In genomic region chr12:57455374-57456144, GRCh38 we compare ENCODE assay signal across 9 cellular contexts. TPM values are rescaled to one million over a fixed set of nuclear protein-coding genes. Genes with fewer than 3 reads are reported as not detected.
DNase-seq lines count a peak whose midpoint lies in the region; ATAC-seq and TF ChIP-seq lines count a peak whose summit lies in the region.
"Had no signal": no experiment of that assay in that cellular context is flagged by ENCODE, and none has a peak within 500 bp of the region (broad histone marks: within the 10 kb centered on the region; RNA-seq: fewer than 3 reads in every experiment).

No MANE protein-coding gene starts in this region.

- H3K36me3 ChIP-seq in psoas muscle (ENCODE audit: insufficient read depth in 1 of 2, low read depth in 1 of 2) = no peaks in the 10 kb centered on the region

- DNase-seq in T-helper 2 cell treated with Interferon-gamma antibody and Interleukin-4, amounts not matched to agents 5 μg/mL and 100 μg/mL, for 36 hours (ENCODE audit: low spot score) = no peak
- no peak for DNase-seq in T-helper 2 cell
- peak; percentile 94 for DNase-seq in NCI-H69 (lab: John Stamatoyannopoulos, UW)
- DNase-seq in choroid plexus epithelial cell (ENCODE audit: low read depth) = no peak
- peak; percentile 45 to 59 for DNase-seq in psoas muscle
- no peak for DNase-seq in DMS79 (lab: John Stamatoyannopoulos, UW)
- DNase-seq in stimulated activated CD4-positive, alpha-beta T cell treated with anti-CD3 and anti-CD28 coated beads, Interleukin-1b, Interleukin-23, amount 100 ng/mL, for 48 hours = no peak
- no peak for DNase-seq in NCI-H446 treated with DMSO at 0.1 percent for 48 hours (lab: John Stamatoyannopoulos, UW)

- peak overlapping the region; percentile 27 for H3K4me3 ChIP-seq in choroid plexus epithelial cell (ENCODE audit: low read depth, low read length)
- H3K4me3 ChIP-seq in psoas muscle = peak overlapping the region; percentile 34

- TF ChIP-seq CTCF in choroid plexus epithelial cell (conservative IDR thresholded peaks at IDR 0.05; ENCODE audit: low read depth, low read length) (no peak), psoas muscle (IDR thresholded peaks at IDR 0.05) (no peak)

- peaks cover 35% of the 10 kb centered on the region for H3K4me1 ChIP-seq in psoas muscle

- WGBS in psoas muscle, 3 donors = 23 to 29% (median 27%) methylated on average over 10 of the region's 10 CpGs

- peak overlapping the region; percentile 41 for H3K27ac Mint-ChIP-seq in T-helper 2 cell treated with Interferon-gamma antibody and Interleukin-4, amounts not matched to agents 5 μg/mL and 100 μg/mL, for 36 hours

- peaks cover 0 to 3% (median 0%) of the 10 kb centered on the region in 3 donors for H3K27me3 ChIP-seq in psoas muscle (ENCODE audit: insufficient read depth in 3 of 3, low read length in 2 of 3)

- H3K9me3 ChIP-seq in psoas muscle = no peaks in the 10 kb centered on the region

- peak; percentile 26 to 56 (median 48) for ATAC-seq in psoas muscle

- peak overlapping the region; percentile 65 for H3K27ac ChIP-seq in psoas muscle
- H3K27ac ChIP-seq: C4-2B had no signal

- peaks cover 25% of the 10 kb centered on the region for H3K4me1 Mint-ChIP-seq in T-helper 2 cell treated with Interferon-gamma antibody and Interleukin-4, amounts not matched to agents 5 μg/mL and 100 μg/mL, for 36 hours (ENCODE audit: low read depth)

- H3K27me3 Mint-ChIP-seq in T-helper 2 cell treated with Interferon-gamma antibody and Interleukin-4, amounts not matched to agents 5 μg/mL and 100 μg/mL, for 36 hours (ENCODE audit: low read depth) = peaks cover 5% of the 10 kb centered on the region

- no peaks in the 10 kb centered on the region for H3K36me3 Mint-ChIP-seq in T-helper 2 cell treated with Interferon-gamma antibody and Interleukin-4, amounts not matched to agents 5 μg/mL and 100 μg/mL, for 36 hours (ENCODE audit: low read depth)

- no peaks in the 10 kb centered on the region for H3K9me3 Mint-ChIP-seq in T-helper 2 cell treated with Interferon-gamma antibody and Interleukin-4, amounts not matched to agents 5 μg/mL and 100 μg/mL, for 36 hours

- peak overlapping the region; percentile 72 for H3K4me3 Mint-ChIP-seq in T-helper 2 cell treated with Interferon-gamma antibody and Interleukin-4, amounts not matched to agents 5 μg/mL and 100 μg/mL, for 36 hours

- intact Hi-C loops in psoas muscle (cut with DNase I) = loop anchor here in 1 of 2 donors (5.0 kb wide), 1 partner anchor 193 kb away; no protein-coding TSS in a partner anchor

RNA-seq across cellular contexts. Expression of gene INHBE, which starts 0.5 kb away (rescaled TPM):
- 1 to 10 TPM in 2 of 4 donors, under 1 TPM in 2; 0.23 to 6.8 (median 2.1) TPM for total RNA-seq in psoas muscle
- polyA plus RNA-seq in psoas muscle = 1 to 10 TPM in 1 of 3 donors, under 1 TPM in 2; 0.18 to 1.4 (median 0.18) TPM

RNA-seq across cellular contexts. Expression of gene GLI1, which starts 4.0 kb away (rescaled TPM):
- under 1 TPM in 3 of 4 donors, not detected in 1; 0.07 to 0.86 (median 0.61) TPM for total RNA-seq in psoas muscle
- under 1 TPM; 0.21 to 0.34 (median 0.23) TPM for polyA plus RNA-seq in psoas muscle

RNA-seq across cellular contexts. Expression of gene INHBC, which starts 21.0 kb away (rescaled TPM):
- total RNA-seq in psoas muscle = under 1 TPM in 2 of 4 donors, not detected in 2; 0.18 to 0.21 TPM
- polyA plus RNA-seq in psoas muscle = under 1 TPM in 1 of 3 donors, not detected in 2; 0.05 TPM

RNA-seq across cellular contexts. Expression of gene ARHGAP9, which starts 24.1 kb away (rescaled TPM):
- 1 to 10 TPM; 1.3 to 5.4 (median 4.1) TPM for total RNA-seq in psoas muscle
- 1 to 10 TPM in 2 of 3 donors, under 1 TPM in 1; 0.91 to 2.0 (median 1.4) TPM for polyA plus RNA-seq in psoas muscle

RNA-seq across cellular contexts. Expression of gene R3HDM2, which starts 24.7 kb away (rescaled TPM):
- total RNA-seq in psoas muscle = 10 to 100 TPM; 41.4 to 64.9 (median 45.0) TPM
- 10 to 100 TPM; 12.1 to 22.6 (median 20.9) TPM for polyA plus RNA-seq in psoas muscle

Comparison
In these comparisons a context has a peak if more than half of its experiments do, and no peak if none do; other contexts are left out.
1. DNase-seq: peak in NCI-H69 (single experiment) and psoas muscle (2 of 2); none in T-helper 2 cell treated with Interferon-gamma antibody and Interleukin-4, amounts not matched to agents 5 μg/mL and 100 μg/mL, for 36 hours (single experiment), T-helper 2 cell (0 of 5), choroid plexus epithelial cell (single experiment), DMS79 (single experiment), stimulated activated CD4-positive, alpha-beta T cell treated with anti-CD3 and anti-CD28 coated beads, Interleukin-1b, Interleukin-23, amount 100 ng/mL, for 48 hours (single experiment) and NCI-H446 treated with DMSO at 0.1 percent for 48 hours (single experiment).